Comparison of ENCODE assay signal across 8 cellular contexts in genomic region chrX:47193475-47194241, GRCh38. TPM values are rescaled to one million over a fixed set of nuclear protein-coding genes. Genes with fewer than 3 reads are reported as not detected.
DNase-seq lines count a peak whose midpoint lies in the region; ATAC-seq and TF ChIP-seq lines count a peak whose summit lies in the region.

UBA1 (plus strand) TSS chrX:47193829; CDS start chrX:47198803, 4,974 bp downstream.

- intact Hi-C loops in activated CD4-positive, alpha-beta T cell treated with anti-CD3 and anti-CD28 coated beads, Interleukin-2, amount 10 ng/mL, durations not matched to agents 24 days and 14 days (cut with micrococcal nuclease), result loop anchor here (1.0 to 10.0 kb wide), 8 partner anchors 24 to 461 kb away; partner anchors contain the start of genes ELK1, USP11 and UXT
- intact Hi-C loops in colonic mucosa (cut with DNase I), result loop anchor here (5.0 to 10.0 kb wide), 2 partner anchors 189 to 331 kb away; no protein-coding TSS in a partner anchor

- H3K36me3 ChIP-seq in BLaER1 (peaks cover 30% of the 10 kb centered on the region), colonic mucosa (no peaks in the 10 kb centered on the region)

- no peaks in the 10 kb centered on the region for H3K9me3 Mint-ChIP-seq in activated CD4-positive, alpha-beta T cell treated with anti-CD3 and anti-CD28 coated beads, Interleukin-2, amount 10 ng/mL, durations not matched to agents 24 days and 14 days

- H3K9ac ChIP-seq in BLaER1, result peak within 1 kb of the TSS; percentile 98
- peak within 1 kb of the TSS; percentile 93 to 99 for H3K9ac ChIP-seq in colonic mucosa (ENCODE audit: low read depth in 2 of 2, low read length in 2 of 2)

- H4K20me1 ChIP-seq in BLaER1, result peaks cover 45% of the 10 kb centered on the region

- ATAC-seq in GM19324 (IDR thresholded peaks at IDR 0.05; ENCODE audit: low FRiP score, unreplicated experiment) (peak; percentile 81), HG03520 (IDR thresholded peaks at IDR 0.05; ENCODE audit: unreplicated experiment) (peak; percentile 91)

- DNase-seq in NCI-H526 treated with DMSO at 0.1 percent for 48 hours (lab: John Stamatoyannopoulos, UW) (peak; percentile 93), colonic mucosa (peak; percentile 100), left kidney (ENCODE audit: low read depth, low spot score) (peak; percentile 97)
- peak; percentile 97 for DNase-seq in activated CD4-positive, alpha-beta T cell treated with anti-CD3 and anti-CD28 coated beads, Interleukin-2, amount 10 ng/mL, durations not matched to agents 24 days and 14 days
- peak; percentile 88 to 90 for DNase-seq in stimulated activated CD4-positive, alpha-beta T cell treated with anti-CD3 and anti-CD28 coated beads, Interleukin-2, amount 100 ng/mL, for 24 hours

- H3K27me3 ChIP-seq in BLaER1 (no peaks in the 10 kb centered on the region), colonic mucosa (peaks cover 2% of the 10 kb centered on the region)

- H3K9me3 ChIP-seq in BLaER1, result no peaks in the 10 kb centered on the region
- H3K9me3 ChIP-seq in colonic mucosa, result no peaks in the 10 kb centered on the region

- peaks cover 35% of the 10 kb centered on the region for H3K4me1 Mint-ChIP-seq in activated CD4-positive, alpha-beta T cell treated with anti-CD3 and anti-CD28 coated beads, Interleukin-2, amount 10 ng/mL, durations not matched to agents 24 days and 14 days

- peak within 1 kb of the TSS; percentile 98 for H3K27ac Mint-ChIP-seq in activated CD4-positive, alpha-beta T cell treated with anti-CD3 and anti-CD28 coated beads, Interleukin-2, amount 10 ng/mL, durations not matched to agents 24 days and 14 days

- peaks cover 30% of the 10 kb centered on the region for H3K36me3 Mint-ChIP-seq in activated CD4-positive, alpha-beta T cell treated with anti-CD3 and anti-CD28 coated beads, Interleukin-2, amount 10 ng/mL, durations not matched to agents 24 days and 14 days (ENCODE audit: low read depth)

- peak; percentile 77 for TF ChIP-seq CTCF in colonic mucosa (IDR thresholded peaks at IDR 0.05)

- peak within 1 kb of the TSS; percentile 90 for H3K4me3 ChIP-seq in BLaER1
- peak within 1 kb of the TSS; percentile 82 for H3K4me3 ChIP-seq in colonic mucosa

- peak within 1 kb of the TSS; percentile 94 for H3K4me2 ChIP-seq in BLaER1

- H3K4me1 ChIP-seq in BLaER1 (peaks cover 49% of the 10 kb centered on the region), colonic mucosa (peaks cover 16% of the 10 kb centered on the region)

- H3K4me3 Mint-ChIP-seq in activated CD4-positive, alpha-beta T cell treated with anti-CD3 and anti-CD28 coated beads, Interleukin-2, amount 10 ng/mL, durations not matched to agents 24 days and 14 days, result peak within 1 kb of the TSS; percentile 94

- no peaks in the 10 kb centered on the region for H3K27me3 Mint-ChIP-seq in activated CD4-positive, alpha-beta T cell treated with anti-CD3 and anti-CD28 coated beads, Interleukin-2, amount 10 ng/mL, durations not matched to agents 24 days and 14 days

- peak within 1 kb of the TSS; percentile 98 for H3K27ac ChIP-seq in BLaER1
- peak within 1 kb of the TSS; percentile 85 for H3K27ac ChIP-seq in colonic mucosa

RNA-seq across cellular contexts. Expression of gene UBA1, which starts in this region (rescaled TPM):
- 233 and 246 TPM in 2 replicates for total RNA-seq in activated CD4-positive, alpha-beta T cell treated with anti-CD3 and anti-CD28 coated beads, Interleukin-2, amount 10 ng/mL, durations not matched to agents 24 days and 14 days
- total RNA-seq in colonic mucosa, result 100 to 1,000 TPM; 237 to 327 TPM

Comparison
In these comparisons a context has a peak if more than half of its experiments do, and no peak if none do; other contexts are left out.
1. Peak in every context shown above with its lines: DNase-seq, ATAC-seq, H3K4me3 ChIP-seq and H3K27ac ChIP-seq.